ENCODE assay signal across 16 cellular contexts in genomic region chr10:1102392-1102791, GRCh38. TPM values are rescaled to one million over a fixed set of nuclear protein-coding genes. Genes with fewer than 3 reads are reported as not detected.
DNase-seq lines count a peak whose midpoint lies in the region; ATAC-seq lines count a peak whose summit lies in the region.
"Had no signal": no experiment of that assay in that cellular context is flagged by ENCODE, and none has a peak within 500 bp of the region (broad histone marks: within the 10 kb centered on the region; RNA-seq: fewer than 3 reads in every experiment).

No MANE protein-coding gene starts in this region.

- H3K9me3 Mint-ChIP-seq in T-helper 2 cell treated with Interferon-gamma antibody and Interleukin-4, amounts not matched to agents 5 μg/mL and 100 μg/mL, for 36 hours = no peaks in the 10 kb centered on the region
- no peaks in the 10 kb centered on the region for H3K9me3 Mint-ChIP-seq in activated naive CD8-positive, alpha-beta T cell treated with anti-CD3 and anti-CD28 coated beads, Interleukin-2, amount 50 U/mL, for 24 hours

- no peak overlapping the region for H3K27ac Mint-ChIP-seq in T-helper 2 cell treated with Interferon-gamma antibody and Interleukin-4, amounts not matched to agents 5 μg/mL and 100 μg/mL, for 36 hours
- H3K27ac Mint-ChIP-seq in activated naive CD8-positive, alpha-beta T cell treated with anti-CD3 and anti-CD28 coated beads, Interleukin-2, amount 50 U/mL, for 24 hours = peak overlapping the region; percentile 68
- H3K27ac Mint-ChIP-seq: stimulated activated memory B cell treated with anti-CD40 and anti-IgM and Interleukin-4, amounts not matched to agents 10 μg/mL and 1 μg/mL and 100 μg/mL, for 72 hours had no signal

- peaks cover 61% of the 10 kb centered on the region for H3K36me3 Mint-ChIP-seq in T-helper 2 cell treated with Interferon-gamma antibody and Interleukin-4, amounts not matched to agents 5 μg/mL and 100 μg/mL, for 36 hours (ENCODE audit: low read depth)
- peaks cover 59% of the 10 kb centered on the region for H3K36me3 Mint-ChIP-seq in activated naive CD8-positive, alpha-beta T cell treated with anti-CD3 and anti-CD28 coated beads, Interleukin-2, amount 50 U/mL, for 24 hours (ENCODE audit: low read depth)

- ATAC-seq in activated naive CD8-positive, alpha-beta T cell treated with anti-CD3 and anti-CD28 coated beads, Interleukin-2, amount 50 U/mL, for 24 hours = peak; percentile 85
- no peak for ATAC-seq in GM19452 (IDR thresholded peaks at IDR 0.05; ENCODE audit: unreplicated experiment)
- ATAC-seq: stimulated activated memory B cell treated with anti-CD40 and anti-IgM and Interleukin-4, amounts not matched to agents 10 μg/mL and 1 μg/mL and 100 μg/mL, for 72 hours had no signal

- no peak overlapping the region for H3K4me3 Mint-ChIP-seq in T-helper 2 cell treated with Interferon-gamma antibody and Interleukin-4, amounts not matched to agents 5 μg/mL and 100 μg/mL, for 36 hours
- no peak overlapping the region for H3K4me3 Mint-ChIP-seq in activated naive CD8-positive, alpha-beta T cell treated with anti-CD3 and anti-CD28 coated beads, Interleukin-2, amount 50 U/mL, for 24 hours
- H3K4me3 Mint-ChIP-seq: stimulated activated memory B cell treated with anti-CD40 and anti-IgM and Interleukin-4, amounts not matched to agents 10 μg/mL and 1 μg/mL and 100 μg/mL, for 72 hours had no signal

- H3K4me1 Mint-ChIP-seq in T-helper 2 cell treated with Interferon-gamma antibody and Interleukin-4, amounts not matched to agents 5 μg/mL and 100 μg/mL, for 36 hours (ENCODE audit: low read depth) = peaks cover 7% of the 10 kb centered on the region
- peaks cover 28% of the 10 kb centered on the region for H3K4me1 Mint-ChIP-seq in activated naive CD8-positive, alpha-beta T cell treated with anti-CD3 and anti-CD28 coated beads, Interleukin-2, amount 50 U/mL, for 24 hours

- no peaks in the 10 kb centered on the region for H3K27me3 Mint-ChIP-seq in T-helper 2 cell treated with Interferon-gamma antibody and Interleukin-4, amounts not matched to agents 5 μg/mL and 100 μg/mL, for 36 hours (ENCODE audit: low read depth)
- no peaks in the 10 kb centered on the region for H3K27me3 Mint-ChIP-seq in activated naive CD8-positive, alpha-beta T cell treated with anti-CD3 and anti-CD28 coated beads, Interleukin-2, amount 50 U/mL, for 24 hours
- H3K27me3 Mint-ChIP-seq: stimulated activated memory B cell treated with anti-CD40 and anti-IgM and Interleukin-4, amounts not matched to agents 10 μg/mL and 1 μg/mL and 100 μg/mL, for 72 hours had no signal

- DNase-seq in Ammon's horn (ENCODE audit: low spot score) = peak; percentile 39
- DNase-seq in T-helper 2 cell treated with Interferon-gamma antibody and Interleukin-4, amounts not matched to agents 5 μg/mL and 100 μg/mL, for 36 hours (ENCODE audit: low spot score) = peak; percentile 47
- peak; percentile 46 for DNase-seq in activated naive CD8-positive, alpha-beta T cell treated with anti-CD3 and anti-CD28 coated beads, Interleukin-2, amount 50 U/mL, for 24 hours
- DNase-seq in stimulated activated CD4-positive, alpha-beta T cell treated with anti-CD3 and anti-CD28 coated beads, Interleukin-2, amount 100 ng/mL, for 4 hours (ENCODE audit: low read depth) = peak; percentile 32
- DNase-seq in NCI-H345 treated with DMSO at 0.1 percent for 48 hours (lab: John Stamatoyannopoulos, UW; ENCODE audit: unreplicated experiment) = no peak
- DNase-seq in MV-4-11 (lab: John Stamatoyannopoulos, UW) = no peak
- DNase-seq in occipital lobe (lab: John Stamatoyannopoulos, UW) = no peak
- DNase-seq: Calu3; cerebellar nuclear complex; GDM1; NCI-H1105 treated with DMSO at 0.1 percent for 48 hours; NK-92 treated with Interleukin-12 subunit alpha and Interleukin-12 subunit beta, amount 100 ng/mL, for 24 hours; nucleus accumbens; T-helper 1 cell had no signal

RNA-seq across cellular contexts. Expression of gene WDR37, which starts 46.2 kb away (rescaled TPM):
- total RNA-seq in occipital lobe = 37.9 TPM

RNA-seq across cellular contexts. Expression of gene IDI1, which starts 53.5 kb away (rescaled TPM):
- 146 TPM for total RNA-seq in occipital lobe

Comparison
In these comparisons a context has a peak if more than half of its experiments do, and no peak if none do; other contexts are left out.
1. DNase-seq: peak in Ammon's horn (single experiment), T-helper 2 cell treated with Interferon-gamma antibody and Interleukin-4, amounts not matched to agents 5 μg/mL and 100 μg/mL, for 36 hours (single experiment), activated naive CD8-positive, alpha-beta T cell treated with anti-CD3 and anti-CD28 coated beads, Interleukin-2, amount 50 U/mL, for 24 hours (single experiment) and stimulated activated CD4-positive, alpha-beta T cell treated with anti-CD3 and anti-CD28 coated beads, Interleukin-2, amount 100 ng/mL, for 4 hours (single experiment); none in NCI-H345 treated with DMSO at 0.1 percent for 48 hours (single experiment), MV-4-11 (single experiment) and occipital lobe (single experiment).